8 cellular contexts compared by ENCODE assay signal in genomic region chr16:24504467-24505345, GRCh38. TPM values are rescaled to one million over a fixed set of nuclear protein-coding genes. Genes with fewer than 3 reads are reported as not detected.
A peak's percentile ranks its signal among the peaks of the same experiment; 100 is the strongest.
DNase-seq lines count a peak whose midpoint lies in the region; ATAC-seq and TF ChIP-seq lines count a peak whose summit lies in the region.

No MANE protein-coding gene starts in this region.

- H3K27ac ChIP-seq in RWPE2 (ENCODE audit: poor library complexity, severe bottlenecking), result no peak overlapping the region
- H3K27ac ChIP-seq in vagina, result no peak overlapping the region

- H3K27me3 ChIP-seq in RWPE2 (ENCODE audit: insufficient read depth, poor library complexity, severe bottlenecking) (no peaks in the 10 kb centered on the region), vagina (no peaks in the 10 kb centered on the region)

- TF ChIP-seq CTCF in RWPE2 (IDR thresholded peaks at IDR 0.05; ENCODE audit: poor library complexity, severe bottlenecking) (peak; percentile 80), vagina (IDR thresholded peaks at IDR 0.05) (peak; percentile 56 to 70 (median 59))

- H3K36me3 ChIP-seq in RWPE2 (ENCODE audit: low read depth), result no peaks in the 10 kb centered on the region
- no peaks in the 10 kb centered on the region for H3K36me3 ChIP-seq in vagina

- DNase-seq in NCI-H524 (lab: John Stamatoyannopoulos, UW) (peak; percentile 36 to 78), NCI-H524 treated with DMSO at 0.1 percent for 48 hours (lab: John Stamatoyannopoulos, UW) (no peak), RWPE2 (ENCODE audit: low spot score) (no peak), germinal center (ENCODE audit: low spot score) (peak; percentile 68), posterior cingulate gyrus (peak; percentile 18 to 92 (median 58)), vagina (ENCODE audit: extremely low spot score in 2 of 2) (no peak)
- DNase-seq in Jurkat, Clone E6-1 (ENCODE audit: low read depth, low spot score), result peak; percentile 56
- DNase-seq in activated effector memory CD4-positive, alpha-beta T cell treated with anti-CD3 and anti-CD28 coated beads, Interleukin-2, amount 50 U/mL, for 16 hours, result peak; percentile 80

- ATAC-seq in RWPE2 (ENCODE audit: low read depth), result peak; percentile 80

- H3K4me1 ChIP-seq in RWPE2 (ENCODE audit: insufficient read depth, poor library complexity, severe bottlenecking) (no peaks in the 10 kb centered on the region), vagina (no peaks in the 10 kb centered on the region)

- intact Hi-C loops in posterior cingulate gyrus (cut with DNase I), result loop anchor here (1.0 to 10.0 kb wide), 4 partner anchors 252 to 770 kb away; no protein-coding TSS in a partner anchor
- intact Hi-C loops in vagina (cut with DNase I), result no loop called here

- H3K9me3 ChIP-seq in RWPE2 (ENCODE audit: severe bottlenecking) (no peaks in the 10 kb centered on the region), vagina (no peaks in the 10 kb centered on the region)

- no peak overlapping the region for H3K4me3 ChIP-seq in Jurkat, Clone E6-1 (ENCODE audit: low read length)
- H3K4me3 ChIP-seq in RWPE2 (ENCODE audit: severe bottlenecking), result no peak overlapping the region
- H3K4me3 ChIP-seq in vagina, result no peak overlapping the region

- no peak for TF ChIP-seq POLR2A in vagina (IDR thresholded peaks at IDR 0.05)

RNA-seq across cellular contexts. Expression of gene RBBP6, which starts 34.7 kb away (rescaled TPM):
- 39.2 TPM for polyA plus RNA-seq in Jurkat, Clone E6-1 (2012; ENCODE audit: insufficient read depth, insufficient read length)
- 38.5 TPM for total RNA-seq in vagina

Comparison
In these comparisons a context has a peak if more than half of its experiments do, and no peak if none do; other contexts are left out.
1. DNase-seq: peak in NCI-H524 (2 of 2), Jurkat, Clone E6-1 (single experiment), activated effector memory CD4-positive, alpha-beta T cell treated with anti-CD3 and anti-CD28 coated beads, Interleukin-2, amount 50 U/mL, for 16 hours (single experiment), germinal center (single experiment) and posterior cingulate gyrus (10 of 10); none in NCI-H524 treated with DMSO at 0.1 percent for 48 hours (single experiment), RWPE2 (single experiment) and vagina (0 of 2).